8 cellular contexts compared by ENCODE assay signal in the genomic region with DNA sequence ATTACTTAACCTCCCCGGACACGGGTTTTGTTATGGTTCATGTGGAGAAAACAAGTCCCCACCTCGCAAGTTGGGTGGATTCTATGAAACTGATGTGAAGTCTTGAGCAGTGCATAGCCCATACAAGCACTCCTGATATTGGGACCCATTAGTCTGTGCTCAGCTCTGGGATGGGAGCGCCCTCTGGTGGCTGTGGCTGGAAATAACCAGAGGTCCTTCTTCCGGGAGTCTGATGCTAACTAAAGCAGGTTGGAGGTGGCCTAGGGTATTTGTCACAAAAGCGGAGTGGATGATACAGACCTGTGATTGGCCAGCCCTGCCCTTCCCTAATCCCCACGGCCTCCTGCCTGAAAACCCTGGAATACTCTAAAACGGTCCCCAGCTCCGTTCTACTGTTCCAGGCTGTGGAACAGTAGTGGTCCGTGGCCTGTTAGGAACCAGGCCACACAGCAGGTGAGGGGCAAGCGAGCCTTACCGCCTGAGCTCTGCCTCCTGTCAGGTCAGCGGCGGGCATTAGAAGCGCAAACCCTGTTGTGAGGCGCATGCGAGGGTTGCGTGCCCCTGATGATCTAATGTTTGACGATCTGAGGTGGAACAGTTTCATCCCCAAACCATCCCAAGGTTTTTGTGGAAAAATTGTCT. TPM values are rescaled to one million over a fixed set of nuclear protein-coding genes. Genes with fewer than 3 reads are reported as not detected.
DNase-seq lines count a peak whose midpoint lies in the region; ATAC-seq, FAIRE-seq and TF ChIP-seq lines count a peak whose summit lies in the region.

No MANE protein-coding gene starts in this region.

- DNase-seq in AG08395 (ENCODE audit: low spot score) = peak; percentile 90
- peak; percentile 68 for DNase-seq in NCI-H2196 treated with DMSO at 0.1 percent for 48 hours (lab: John Stamatoyannopoulos, UW; ENCODE audit: unreplicated experiment)
- DNase-seq in activated CD4-positive, CD25-positive, alpha-beta regulatory T cell (lab: John Stamatoyannopoulos, UW) = peak; percentile 79 to 95 (median 86)
- peak in 60 of 61 donors; percentile 25 to 93 (median 80) for DNase-seq in caudate nucleus (lab: John Stamatoyannopoulos, UW)
- peak; percentile 95 for DNase-seq in kidney
- DNase-seq in stimulated activated CD4-positive, alpha-beta T cell treated with anti-CD3 and anti-CD28 coated beads, Interleukin-2, amount 100 ng/mL, for 48 hours = peak; percentile 96 to 97

- H3K27ac ChIP-seq in caudate nucleus (ENCODE audit: low read depth, low read length) = peak overlapping the region; percentile 95
- no peak overlapping the region for H3K27ac ChIP-seq in kidney (ENCODE audit: low read depth in 2 of 2, low read length in 2 of 2)

- peak; percentile 6 for FAIRE-seq in kidney (lab: Jason Lieb, UNC)

- no peak overlapping the region for H3K4me3 ChIP-seq in kidney (ENCODE audit: low read length in 2 of 2)

- ATAC-seq in GM18519 (IDR thresholded peaks at IDR 0.05; ENCODE audit: low FRiP score, unreplicated experiment) (peak; percentile 68), HG03095 (IDR thresholded peaks at IDR 0.05; ENCODE audit: unreplicated experiment) (peak; percentile 75)

- no peaks in the 10 kb centered on the region for H3K9me3 ChIP-seq in kidney (ENCODE audit: control insufficient read depth in 1 of 2, low read length in 2 of 2)

- intact Hi-C loops in kidney (cut with DNase I) = loop anchor here (5.0 kb wide), 1 partner anchor 62 kb away; no protein-coding TSS in a partner anchor

- TF ChIP-seq CTCF in kidney (IDR thresholded peaks at IDR 0.05; ENCODE audit: borderline replicate concordance, extremely low read depth, insufficient read depth) = peak; percentile 96

- H3K4me1 ChIP-seq in kidney (ENCODE audit: control insufficient read depth in 1 of 2, insufficient read depth in 1 of 2, low read depth in 1 of 2, low read length in 2 of 2) = peaks cover 11 to 34% of the 10 kb centered on the region in 2 donors

- H3K36me3 ChIP-seq in kidney (ENCODE audit: control insufficient read depth in 1 of 2, insufficient read depth in 2 of 2, low read length in 2 of 2) = peaks cover 10 to 11% of the 10 kb centered on the region in 2 donors

- H3K9ac ChIP-seq in kidney (ENCODE audit: low read length in 2 of 2) = no peak overlapping the region

RNA-seq across cellular contexts. Expression of a gene that starts 6.4 kb away (rescaled TPM):
- 69.9 TPM for total RNA-seq in kidney
- 56.9 TPM for polyA plus RNA-seq in kidney (ENCODE audit: insufficient read depth, low read depth, low replicate concordance)

RNA-seq across cellular contexts. Expression of a gene that starts 20.7 kb away (rescaled TPM):
- 179 TPM for total RNA-seq in kidney
- 84.3 TPM for polyA plus RNA-seq in kidney (ENCODE audit: insufficient read depth, low read depth, low replicate concordance)

RNA-seq across cellular contexts. Expression of a gene that starts 40.3 kb away (rescaled TPM):
- 132 TPM for total RNA-seq in kidney
- polyA plus RNA-seq in kidney (ENCODE audit: insufficient read depth, low read depth, low replicate concordance) = 35.0 TPM

RNA-seq across cellular contexts. Expression of a gene that starts 54.1 kb away (rescaled TPM):
- 0.91 TPM for total RNA-seq in kidney
- polyA plus RNA-seq in kidney (ENCODE audit: insufficient read depth, low read depth, low replicate concordance) = 0.28 TPM
